ENCODE assay signal across 9 cellular contexts in genomic region chr11:3984896-3985295, GRCh38.
DNase-seq lines count a peak whose midpoint lies in the region; ATAC-seq and TF ChIP-seq lines count a peak whose summit lies in the region.
"Had no signal": no experiment of that assay in that cellular context is flagged by ENCODE, and none has a peak within 500 bp of the region (broad histone marks: within the 10 kb centered on the region; RNA-seq: fewer than 3 reads in every experiment).

No MANE protein-coding gene starts in this region.

- H3K9me3 Mint-ChIP-seq in activated T-helper 17 cell treated with anti-CD3 and anti-CD28 coated beads, Interleukin-2, amount 50 U/mL, for 72 hours, result no peaks in the 10 kb centered on the region

- peak in 5 of 6 experiments; percentile 12 to 37 (median 21) for DNase-seq in stimulated activated naive CD4-positive, alpha-beta T cell (lab: John Stamatoyannopoulos, UW)
- no peak for DNase-seq in stimulated activated naive CD4-positive, alpha-beta T cell treated with Interleukin-2 at 50 U/mL for 16 hours (lab: John Stamatoyannopoulos, UW)
- DNase-seq in iPS-NIHi7 (ENCODE audit: extremely low spot score) (peak; percentile 41), SIG-M5 treated with dmso at 0.1 percent for 504 hours (lab: John Stamatoyannopoulos, UW; ENCODE audit: unreplicated experiment) (no peak), GM20000 (ENCODE audit: low spot score) (no peak), DMS153 (lab: John Stamatoyannopoulos, UW) (no peak)
- DNase-seq: GM23248 had no signal

- H3K4me3 Mint-ChIP-seq in activated T-helper 17 cell treated with anti-CD3 and anti-CD28 coated beads, Interleukin-2, amount 50 U/mL, for 72 hours, result peak overlapping the region; percentile 1

- peak; percentile 83 for ATAC-seq in activated T-helper 17 cell treated with anti-CD3 and anti-CD28 coated beads, Interleukin-2, amount 50 U/mL, for 72 hours (replicated peaks)
- ATAC-seq in GM19395 (IDR thresholded peaks at IDR 0.05; ENCODE audit: unreplicated experiment), result no peak

- no peaks in the 10 kb centered on the region for H3K27me3 Mint-ChIP-seq in activated T-helper 17 cell treated with anti-CD3 and anti-CD28 coated beads, Interleukin-2, amount 50 U/mL, for 72 hours

- H3K4me1 Mint-ChIP-seq in activated T-helper 17 cell treated with anti-CD3 and anti-CD28 coated beads, Interleukin-2, amount 50 U/mL, for 72 hours, result peaks cover 45% of the 10 kb centered on the region

- H3K27ac Mint-ChIP-seq in activated T-helper 17 cell treated with anti-CD3 and anti-CD28 coated beads, Interleukin-2, amount 50 U/mL, for 72 hours, result peak overlapping the region; percentile 44

- no peak for TF ChIP-seq CTCF in GM20000 (IDR thresholded peaks at IDR 0.05; ENCODE audit: extremely low read depth, missing control alignments)

- H3K36me3 Mint-ChIP-seq in activated T-helper 17 cell treated with anti-CD3 and anti-CD28 coated beads, Interleukin-2, amount 50 U/mL, for 72 hours (ENCODE audit: low read depth), result peaks cover 23% of the 10 kb centered on the region

Comparison
In these comparisons a context has a peak if more than half of its experiments do, and no peak if none do; other contexts are left out.
1. DNase-seq: peak in stimulated activated naive CD4-positive, alpha-beta T cell (5 of 6) and iPS-NIHi7 (single experiment); none in stimulated activated naive CD4-positive, alpha-beta T cell treated with Interleukin-2 at 50 U/mL for 16 hours (single experiment), SIG-M5 treated with dmso at 0.1 percent for 504 hours (single experiment), GM20000 (single experiment) and DMS153 (single experiment).